In the genomic region with DNA sequence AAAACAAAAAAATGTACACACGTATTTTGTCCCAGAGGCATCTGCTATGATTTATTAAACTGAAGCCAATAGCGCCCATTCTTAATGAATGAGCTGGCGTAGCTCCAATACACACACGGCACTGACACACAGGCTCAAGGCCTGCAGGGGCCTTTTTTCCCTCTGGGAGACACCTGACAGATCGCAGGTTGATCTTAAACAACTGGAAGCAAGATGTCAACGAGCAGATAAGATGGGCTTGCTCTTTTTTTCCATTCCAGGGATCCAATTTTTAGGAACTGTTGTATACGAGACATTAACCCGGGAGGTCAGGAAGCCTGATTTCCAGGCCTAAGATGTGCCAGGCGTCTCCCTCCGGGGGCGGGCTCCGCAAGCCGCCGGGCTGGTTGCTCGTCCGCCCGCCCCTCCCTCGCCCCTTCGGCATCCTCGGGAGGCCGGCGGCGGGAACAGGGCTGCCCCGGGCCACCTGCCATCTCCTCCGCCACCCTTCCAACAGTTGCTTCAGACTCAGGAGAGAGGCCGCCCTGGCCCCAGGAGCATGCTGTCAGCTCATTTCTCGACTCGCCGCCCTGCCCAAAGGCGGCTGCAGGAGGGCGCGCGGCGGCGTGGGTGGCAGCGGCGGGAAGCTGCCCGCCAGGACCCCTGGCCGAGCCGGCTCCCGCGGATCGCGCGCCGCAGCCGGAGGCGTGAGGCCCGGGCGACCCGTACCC, we compare ENCODE assay signal across 8 cellular contexts. TPM values are rescaled to one million over a fixed set of nuclear protein-coding genes. Genes with fewer than 3 reads are reported as not detected.
DNase-seq lines count a peak whose midpoint lies in the region; ATAC-seq and TF ChIP-seq lines count a peak whose summit lies in the region.

No MANE protein-coding gene starts in this region.

- no peak overlapping the region for H3K27ac ChIP-seq in brain microvascular endothelial cell

- H3K27me3 ChIP-seq in H7 (ENCODE audit: control insufficient read depth, insufficient read depth, low read length) (peaks cover 35% of the 10 kb centered on the region), brain microvascular endothelial cell (replicated peaks) (no peaks in the 10 kb centered on the region)

- H3K36me3 ChIP-seq in ES-I3 (ENCODE audit: insufficient read depth, low read length), result no peaks in the 10 kb centered on the region
- no peaks in the 10 kb centered on the region for H3K36me3 ChIP-seq in H7 (replicated peaks; ENCODE audit: control insufficient read depth, insufficient read depth, low read length)
- H3K36me3 ChIP-seq in brain microvascular endothelial cell (replicated peaks), result no peaks in the 10 kb centered on the region

- H3K4me3 ChIP-seq in H7 (ENCODE audit: insufficient read depth, low read depth, low read length) (peak overlapping the region; percentile 69), brain microvascular endothelial cell (ENCODE audit: low read depth, low read length) (peak overlapping the region; percentile 89)

- DNase-seq in H7, result peak; percentile 74
- peak; percentile 39 for DNase-seq in LoVo (ENCODE audit: low spot score)
- DNase-seq in T-helper 17 cell, result peak in 2 of 3 donors; percentile 14 to 19
- no peak for DNase-seq in brain microvascular endothelial cell
- peak; percentile 34 for DNase-seq in kidney glomerular epithelial cell (lab: John Stamatoyannopoulos, UW)
- peak; percentile 43 to 47 for DNase-seq in stimulated activated CD4-positive, alpha-beta T cell treated with anti-CD3 and anti-CD28 coated beads, Interleukin-2, amount 100 ng/mL, for 24 hours
- no peak for DNase-seq in NCI-H524 treated with DMSO at 0.1 percent for 48 hours (lab: John Stamatoyannopoulos, UW)

- H3K27ac Mint-ChIP-seq in T-helper 17 cell, result peak overlapping the region; percentile 94

- peak overlapping the region; percentile 64; the same call in 1 of the 2 replicates for H3K9ac ChIP-seq in ES-I3 (ENCODE audit: low read depth, low read length)

- TF ChIP-seq CTCF in brain microvascular endothelial cell (IDR thresholded peaks at IDR 0.05; ENCODE audit: low read depth, low read length, missing control alignments), result no peak

- peaks cover 3% of the 10 kb centered on the region for H3K36me3 Mint-ChIP-seq in T-helper 17 cell (ENCODE audit: low read depth)

- H3K9me3 ChIP-seq in ES-I3 (ENCODE audit: control insufficient read depth, insufficient read depth, low read length), result no peaks in the 10 kb centered on the region
- no peaks in the 10 kb centered on the region for H3K9me3 ChIP-seq in T-helper 17 cell (ENCODE audit: control insufficient read depth, low read length, poor library complexity, severe bottlenecking)

- H3K4me3 Mint-ChIP-seq in T-helper 17 cell, result peak overlapping the region; percentile 93

- no peak for ATAC-seq in T-helper 17 cell

- H3K4me1 Mint-ChIP-seq in T-helper 17 cell, result peaks cover 38% of the 10 kb centered on the region

- in situ Hi-C loops in brain microvascular endothelial cell (cut with HindIII; ENCODE audit: low pct_ligation_motif_present, low sequenced_read_pairs), result no loop called here

- H3K4me1 ChIP-seq in ES-I3 (ENCODE audit: insufficient read depth, low read length), result 0 out of 2 replicates have a peak, but pooled peaks cover 4% of the 10 kb centered on the region

- H3K27me3 Mint-ChIP-seq in T-helper 17 cell, result no peaks in the 10 kb centered on the region

RNA-seq across cellular contexts. Expression of a gene that starts 0.7 kb away (rescaled TPM):
- total RNA-seq in H7 (2014; rRNA removed; shearing (Covaris generic)), result 7.3 and 10.5 TPM in 2 replicates
- total RNA-seq in T-helper 17 cell, result 10 to 100 TPM; 27.4 to 34.7 TPM

RNA-seq across cellular contexts. Expression of a gene that starts 1.0 kb away (rescaled TPM):
- total RNA-seq in H7 (2014; rRNA removed; shearing (Covaris generic)), result 16.5 and 19.8 TPM in 2 replicates
- 1 to 10 TPM; 5.7 to 6.7 TPM for total RNA-seq in T-helper 17 cell

Comparison
In these comparisons a context has a peak if more than half of its experiments do, and no peak if none do; other contexts are left out.
1. DNase-seq: peak in H7 (single experiment), LoVo (single experiment), T-helper 17 cell (2 of 3), kidney glomerular epithelial cell (single experiment) and stimulated activated CD4-positive, alpha-beta T cell treated with anti-CD3 and anti-CD28 coated beads, Interleukin-2, amount 100 ng/mL, for 24 hours (2 of 2); none in brain microvascular endothelial cell (single experiment) and NCI-H524 treated with DMSO at 0.1 percent for 48 hours (single experiment).